ENCODE assay signal across 24 cellular contexts in genomic region chr12:106588771-106589170, GRCh38. TPM values are rescaled to one million over a fixed set of nuclear protein-coding genes. Genes with fewer than 3 reads are reported as not detected.
A peak's percentile ranks its signal among the peaks of the same experiment; 100 is the strongest.
DNase-seq lines count a peak whose midpoint lies in the region; ATAC-seq and TF ChIP-seq lines count a peak whose summit lies in the region.
"Had no signal": no experiment of that assay in that cellular context is flagged by ENCODE, and none has a peak within 500 bp of the region (broad histone marks: within the 10 kb centered on the region; RNA-seq: fewer than 3 reads in every experiment).

No MANE protein-coding gene starts in this region.

- no peak for TF ChIP-seq EP300 in esophagus muscularis mucosa (IDR thresholded peaks at IDR 0.05)

- H3K27ac ChIP-seq in esophagus muscularis mucosa (replicated peaks in 1 of 4) (no peak overlapping the region), osteoblast (ENCODE audit: low read depth, low read length) (no peak overlapping the region), body of pancreas (no peak overlapping the region)
- H3K27ac ChIP-seq: BLaER1 had no signal

- H4K20me1 ChIP-seq in osteoblast (ENCODE audit: insufficient read depth, low read length) = no peaks in the 10 kb centered on the region

- H3K27ac Mint-ChIP-seq in neural crest cell (ENCODE audit: unreplicated experiment) = no peak overlapping the region
- H3K27ac Mint-ChIP-seq: CD14-positive monocyte; CD4-positive, alpha-beta memory T cell; CD8-positive, alpha-beta memory T cell had no signal

- no peaks in the 10 kb centered on the region for H3K36me3 Mint-ChIP-seq in neural crest cell (ENCODE audit: low read depth)
- H3K36me3 Mint-ChIP-seq: CD14-positive monocyte; CD4-positive, alpha-beta memory T cell; CD4-positive, CD25-positive, alpha-beta regulatory T cell had no signal

- H2AFZ ChIP-seq in osteoblast (ENCODE audit: low read length) = no peak overlapping the region

- intact Hi-C loops in esophagus muscularis mucosa (cut with DNase I) = no loop called here
- intact Hi-C loops in body of pancreas (cut with DNase I) = no loop called here

- H3K9me3 Mint-ChIP-seq in neural crest cell = no peaks in the 10 kb centered on the region
- H3K9me3 Mint-ChIP-seq: CD4-positive, alpha-beta memory T cell; CD8-positive, alpha-beta memory T cell had no signal

- DNase-seq in esophagus muscularis mucosa (ENCODE audit: extremely low spot score) (peak; percentile 89), neural crest cell (ENCODE audit: low read depth, low spot score) (no peak), osteoblast (ENCODE audit: insufficient read length, low spot score, missing footprints) (peak; percentile 55), EL (no peak), glomerular visceral epithelial cell (ENCODE audit: extremely low spot score) (no peak), body of pancreas (no peak)
- DNase-seq: 8988T; ACHN; BE2C; C1 segment of cervical spinal cord; CD4-positive, alpha-beta memory T cell; CD4-positive, CD25-positive, alpha-beta regulatory T cell; CD8-positive, alpha-beta memory T cell; COR-L47; DMS 273 treated with DMSO at 0.1 percent for 48 hours; DMS153; DMS53; DMS79; DND-41; GF-D8 had no signal

- no peaks in the 10 kb centered on the region for H3K79me2 ChIP-seq in osteoblast (ENCODE audit: insufficient read depth, low read length)

- no peaks in the 10 kb centered on the region for H3K36me3 ChIP-seq in esophagus muscularis mucosa
- H3K36me3 ChIP-seq in osteoblast (ENCODE audit: insufficient read depth, low read length) = no peaks in the 10 kb centered on the region
- H3K36me3 ChIP-seq in body of pancreas (replicated peaks in 1 of 2; ENCODE audit: insufficient read depth in 1 of 2, low read depth in 2 of 2) = no peaks in the 10 kb centered on the region
- H3K36me3 ChIP-seq: BE2C, BLaER1 had no signal

- 52% methylated on average over 4 of the region's 4 CpGs for WGBS in esophagus muscularis mucosa
- 38 to 44% methylated on average over 4 of the region's 4 CpGs for WGBS in body of pancreas, 2 donors

- H3K4me3 ChIP-seq in esophagus muscularis mucosa = no peak overlapping the region
- H3K4me3 ChIP-seq in osteoblast (ENCODE audit: insufficient read depth, low read length) = no peak overlapping the region
- no peak overlapping the region for H3K4me3 ChIP-seq in body of pancreas
- H3K4me3 ChIP-seq: BLaER1 had no signal

- H3K4me2 ChIP-seq in osteoblast (ENCODE audit: insufficient read depth, low read length) = no peak overlapping the region
- H3K4me2 ChIP-seq: BLaER1 had no signal

- no peak for ATAC-seq in body of pancreas

- no peak for TF ChIP-seq POLR2A in esophagus muscularis mucosa (IDR thresholded peaks at IDR 0.05; ENCODE audit: low read depth)
- no peak for TF ChIP-seq POLR2A in body of pancreas (IDR thresholded peaks at IDR 0.05)

- H3K9me3 ChIP-seq in esophagus muscularis mucosa (no peaks in the 10 kb centered on the region), osteoblast (ENCODE audit: low read depth, low read length) (no peaks in the 10 kb centered on the region), body of pancreas (no peaks in the 10 kb centered on the region)
- H3K9me3 ChIP-seq: BE2C had no signal

- H3K27me3 Mint-ChIP-seq in neural crest cell (ENCODE audit: low read depth) = peaks cover 58% of the 10 kb centered on the region

- H3K4me1 Mint-ChIP-seq in neural crest cell = peaks cover 61% of the 10 kb centered on the region
- H3K4me1 Mint-ChIP-seq: CD14-positive monocyte had no signal

- peak overlapping the region; percentile 100 for H3K4me3 Mint-ChIP-seq in neural crest cell
- H3K4me3 Mint-ChIP-seq: CD4-positive, CD25-positive, alpha-beta regulatory T cell; CD8-positive, alpha-beta memory T cell had no signal

- H3K27me3 ChIP-seq in esophagus muscularis mucosa = peaks cover 0 to 90% (median 39%) of the 10 kb centered on the region in 4 donors
- H3K27me3 ChIP-seq in osteoblast (ENCODE audit: insufficient read depth, low read length) = peaks cover 62% of the 10 kb centered on the region
- H3K27me3 ChIP-seq in body of pancreas = peaks cover 0 to 8% of the 10 kb centered on the region in 2 donors

- H3K4me1 ChIP-seq in esophagus muscularis mucosa (peaks cover 20 to 39% (median 35%) of the 10 kb centered on the region in 4 donors), osteoblast (ENCODE audit: insufficient read depth, low read length) (no peaks in the 10 kb centered on the region), body of pancreas (peaks cover 19% of the 10 kb centered on the region)
- H3K4me1 ChIP-seq: BE2C had no signal

- TF ChIP-seq CTCF in esophagus muscularis mucosa (IDR thresholded peaks at IDR 0.05) (no peak), neural crest cell (conservative IDR thresholded peaks at IDR 0.05) (no peak), osteoblast (IDR thresholded peaks at IDR 0.05; ENCODE audit: extremely low read depth, low read depth, low read length) (no peak), body of pancreas (IDR thresholded peaks at IDR 0.05) (no peak)

RNA-seq across cellular contexts. Expression of gene RFX4, which starts 6.0 kb away (rescaled TPM):
- not detected for total RNA-seq in esophagus muscularis mucosa
- 52.1 and 53.8 TPM in 2 replicates for total RNA-seq in neural crest cell
- total RNA-seq in osteoblast = not detected in 2 replicates
- total RNA-seq in body of pancreas = not detected
- total RNA-seq: A673; CD4-positive, alpha-beta memory T cell; CD4-positive, CD25-positive, alpha-beta regulatory T cell; CD8-positive, alpha-beta memory T cell; Daoy had no signal

Comparison
In these comparisons a context has a peak if more than half of its experiments do, and no peak if none do; other contexts are left out.
1. DNase-seq: peak in esophagus muscularis mucosa (single experiment) and osteoblast (single experiment); none in neural crest cell (single experiment), EL (single experiment), glomerular visceral epithelial cell (single experiment) and body of pancreas (0 of 4).
2. RNA of gene RFX4, which starts 6.0 kb away (total RNA-seq): 52.1 to 53.8 TPM in neural crest cell; not detected in esophagus muscularis mucosa, not detected in osteoblast and not detected in body of pancreas; every median in the first group is over 10 times any median in the second.